Comparison of ENCODE assay signal across 27 cellular contexts in the genomic region with DNA sequence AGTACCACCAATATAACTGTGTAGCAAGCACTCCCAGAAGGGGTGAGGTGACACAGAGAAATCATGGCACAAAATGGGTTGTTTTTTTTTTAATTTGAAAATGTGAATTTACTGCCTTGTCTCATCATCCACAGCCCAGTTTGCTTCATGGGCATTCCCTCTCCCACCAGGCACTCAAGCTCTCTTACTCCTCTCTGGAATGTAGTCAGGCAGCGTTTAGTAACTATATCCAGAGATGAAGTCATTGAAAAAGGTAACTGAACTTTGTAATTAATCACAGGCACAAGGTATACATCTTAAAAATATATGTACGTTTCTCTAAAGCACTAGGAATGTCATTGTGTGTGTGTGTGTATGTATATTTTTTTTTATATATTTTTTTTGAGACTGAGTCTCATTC.
"Had no signal": no experiment of that assay in that cellular context is flagged by ENCODE, and none has a peak within 500 bp of the region (broad histone marks: within the 10 kb centered on the region; RNA-seq: fewer than 3 reads in every experiment).

No MANE protein-coding gene starts in this region.

- H3K9me3 ChIP-seq: esophagus squamous epithelium, heart right ventricle, right atrium auricular region, suprapubic skin, tibial artery had no signal

- ATAC-seq: activated CD4-positive, CD25-positive, alpha-beta regulatory T cell treated with anti-CD3 and anti-CD28 coated beads, Interleukin-2, amount 50 U/mL, for 24 hours; activated naive CD8-positive, alpha-beta T cell treated with anti-CD3 and anti-CD28 coated beads, Interleukin-2, amount 50 U/mL, for 24 hours; heart right ventricle; left ventricle myocardium superior; stimulated activated naive B cell treated with anti-CD40 and anti-IgM and Interleukin-4, amounts not matched to agents 10 μg/mL and 1 μg/mL and 100 μg/mL, for 72 hours had no signal

- DNase-seq: activated CD4-positive, alpha-beta memory T cell treated with anti-CD3 and anti-CD28 coated beads for 36 hours; activated CD4-positive, alpha-beta T cell treated with anti-CD3 and anti-CD28 coated beads for 48 hours; activated naive CD8-positive, alpha-beta T cell treated with anti-CD3 and anti-CD28 coated beads, Interleukin-2, amount 50 U/mL, for 24 hours; activated T-cell treated with anti-CD3 and anti-CD28 coated beads, Interleukin-2, amount 50 U/mL, for 48 hours; amygdala; central memory CD4-positive, alpha-beta T cell; endodermal cell; esophagus squamous epithelium; foreskin melanocyte; heart right ventricle; left ventricle myocardium superior; naive B cell; occipital lobe; stimulated activated CD4-positive, alpha-beta T cell treated with anti-CD3 and anti-CD28 coated beads, Interleukin-1b, Interleukin-23, amount 100 ng/mL, for 48 hours; stimulated activated CD4-positive, alpha-beta T cell treated with anti-CD3 and anti-CD28 coated beads, Interleukin-4, amount 100 ng/mL, for 4 hours; stimulated activated naive B cell treated with anti-CD40 and anti-IgM and Interleukin-4, amounts not matched to agents 10 μg/mL and 1 μg/mL and 100 μg/mL, for 72 hours; tibial artery had no signal

- H3K27ac ChIP-seq: epithelial cell of prostate, parathyroid adenoma, right atrium auricular region, suprapubic skin, tibial artery, VCaP had no signal

- H3K4me3 ChIP-seq: esophagus squamous epithelium, heart right ventricle, right atrium auricular region, smooth muscle cell, suprapubic skin, tibial artery had no signal

- H3K4me3 Mint-ChIP-seq: activated CD4-positive, alpha-beta memory T cell treated with anti-CD3 and anti-CD28 coated beads for 36 hours; activated naive CD4-positive, alpha-beta T cell treated with anti-CD3 and anti-CD28 coated beads, Interleukin-2, amount 50 U/mL, for 24 hours; activated naive CD8-positive, alpha-beta T cell treated with anti-CD3 and anti-CD28 coated beads, Interleukin-2, amount 50 U/mL, for 24 hours; dendritic cell treated with granulocyte-macrophage colony-stimulating factor and Interleukin-4, amounts not matched to agents 40 ng/mL and 50 ng/mL, for 4 days; endodermal cell; naive B cell; stimulated activated naive B cell treated with anti-CD40 and anti-IgM and Interleukin-4, amounts not matched to agents 10 μg/mL and 1 μg/mL and 100 μg/mL, for 72 hours had no signal

- H3K27ac Mint-ChIP-seq: activated CD4-positive, alpha-beta memory T cell treated with anti-CD3 and anti-CD28 coated beads for 36 hours; activated naive CD4-positive, alpha-beta T cell treated with anti-CD3 and anti-CD28 coated beads, Interleukin-2, amount 50 U/mL, for 24 hours; activated naive CD8-positive, alpha-beta T cell treated with anti-CD3 and anti-CD28 coated beads, Interleukin-2, amount 50 U/mL, for 24 hours; activated T-helper 2 cell treated with anti-CD3 and anti-CD28 coated beads, Interferon-gamma antibody, Interleukin-2, Interleukin-4, amounts not matched to agents 10 μg/mL and 5 μg/mL and 100 μg/mL, durations not matched to agents 14 hours and 24 hours and 36 hours; endodermal cell; stimulated activated naive B cell treated with anti-CD40 and anti-IgM and Interleukin-4, amounts not matched to agents 10 μg/mL and 1 μg/mL and 100 μg/mL, for 72 hours had no signal

- H3K27me3 ChIP-seq: esophagus squamous epithelium, heart right ventricle, right atrium auricular region, suprapubic skin, tibial artery had no signal

- H3K36me3 ChIP-seq: esophagus squamous epithelium, heart right ventricle, right atrium auricular region, suprapubic skin, tibial artery had no signal

- H3K36me3 Mint-ChIP-seq: naive B cell; stimulated activated naive B cell treated with anti-CD40 and anti-IgM and Interleukin-4, amounts not matched to agents 10 μg/mL and 1 μg/mL and 100 μg/mL, for 72 hours had no signal

- H3K27me3 Mint-ChIP-seq: activated CD4-positive, alpha-beta memory T cell treated with anti-CD3 and anti-CD28 coated beads for 36 hours; activated naive CD4-positive, alpha-beta T cell treated with anti-CD3 and anti-CD28 coated beads, Interleukin-2, amount 50 U/mL, for 24 hours; activated naive CD8-positive, alpha-beta T cell treated with anti-CD3 and anti-CD28 coated beads, Interleukin-2, amount 50 U/mL, for 24 hours; naive B cell had no signal

- H3K9me3 Mint-ChIP-seq: activated naive CD4-positive, alpha-beta T cell treated with anti-CD3 and anti-CD28 coated beads, Interleukin-2, amount 50 U/mL, for 24 hours; activated naive CD8-positive, alpha-beta T cell treated with anti-CD3 and anti-CD28 coated beads, Interleukin-2, amount 50 U/mL, for 24 hours; activated T-helper 2 cell treated with anti-CD3 and anti-CD28 coated beads, Interferon-gamma antibody, Interleukin-2, Interleukin-4, amounts not matched to agents 10 μg/mL and 5 μg/mL and 100 μg/mL, durations not matched to agents 14 hours and 24 hours and 36 hours; dendritic cell treated with granulocyte-macrophage colony-stimulating factor and Interleukin-4, amounts not matched to agents 40 ng/mL and 50 ng/mL, for 4 days; naive B cell had no signal

- H3K4me1 Mint-ChIP-seq: naive B cell had no signal
